In the genomic region with DNA sequence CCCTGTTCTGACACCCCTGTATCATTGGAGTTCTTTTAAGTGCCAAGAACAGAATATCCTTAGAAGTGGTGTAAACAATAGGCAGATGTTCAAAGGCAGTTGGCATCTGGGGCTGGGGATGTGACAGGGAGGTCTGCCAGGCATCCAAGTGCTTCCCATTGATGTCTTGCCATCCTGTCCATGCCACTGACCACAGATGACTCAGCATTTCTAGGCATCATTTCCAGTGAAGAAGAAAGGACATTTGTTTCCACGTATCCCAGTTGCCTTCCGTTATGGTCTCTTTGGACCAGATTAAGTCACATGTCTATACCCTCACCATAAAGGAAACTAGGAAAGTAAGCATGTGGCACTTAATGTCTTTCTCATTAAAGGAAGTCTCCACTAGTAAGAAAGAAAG, we compare ENCODE assay signal across 14 cellular contexts.
DNase-seq lines count a peak whose midpoint lies in the region; ATAC-seq and TF ChIP-seq lines count a peak whose summit lies in the region.
"Had no signal": no experiment of that assay in that cellular context is flagged by ENCODE, and none has a peak within 500 bp of the region (broad histone marks: within the 10 kb centered on the region; RNA-seq: fewer than 3 reads in every experiment).

No MANE protein-coding gene starts in this region.

- RAD21 ChIA-PET in HCT116 (lab: Charles Lee; ENCODE audit: low non-redundant PET in 1 of 2, low total read pairs in 2 of 2, uncharacterized antibody in 2 of 2, unreplicated experiment in 2 of 2) = no interaction called here

- no peak overlapping the region for H3K4me3 ChIP-seq in HCT116 (replicated peaks in 1 of 2; ENCODE audit: low read depth in 1 of 2, low read length in 2 of 2)
- no peak overlapping the region for H3K4me3 ChIP-seq in osteoblast (ENCODE audit: insufficient read depth, low read length)
- H3K4me3 ChIP-seq: BLaER1 treated with 17β-estradiol and CSF1 and Interleukin-3, amounts not matched to agents 10 nM and 100 nM; SJSA1 had no signal

- H2AFZ ChIP-seq in HCT116 (ENCODE audit: low read depth, low read length, poor library complexity, severe bottlenecking) = peak overlapping the region; percentile 38
- H2AFZ ChIP-seq in osteoblast (ENCODE audit: low read length) = peak overlapping the region; percentile 7

- no peak for TF ChIP-seq RAD21 in HCT116 (IDR thresholded peaks at IDR 0.05; ENCODE audit: low read depth)

- no peak overlapping the region for H3K9ac ChIP-seq in HCT116 (ENCODE audit: low read length)
- H3K9ac ChIP-seq: BLaER1 treated with 17β-estradiol and CSF1 and Interleukin-3, amounts not matched to agents 10 nM and 100 nM had no signal

- H3K27me3 ChIP-seq in HCT116 (ENCODE audit: insufficient read depth, low read length) (no peaks in the 10 kb centered on the region), osteoblast (ENCODE audit: insufficient read depth, low read length) (peaks cover 4% of the 10 kb centered on the region)
- H3K27me3 ChIP-seq: BLaER1 treated with 17β-estradiol and CSF1 and Interleukin-3, amounts not matched to agents 10 nM and 100 nM; SJSA1 had no signal

- no peaks in the 10 kb centered on the region for H4K20me1 ChIP-seq in HCT116 (ENCODE audit: insufficient read depth)
- no peaks in the 10 kb centered on the region for H4K20me1 ChIP-seq in osteoblast (ENCODE audit: insufficient read depth, low read length)
- H4K20me1 ChIP-seq: BLaER1 treated with 17β-estradiol and CSF1 and Interleukin-3, amounts not matched to agents 10 nM and 100 nM had no signal

- BruUV-seq in HCT116 (replicated peaks; lab: Mats Ljungman, UMichigan) = no TSS peak

- H3K36me3 ChIP-seq in HCT116 (ENCODE audit: control insufficient read depth in 1 of 2, insufficient read depth in 2 of 2, low read length in 2 of 2) = no peaks in the 10 kb centered on the region
- no peaks in the 10 kb centered on the region for H3K36me3 ChIP-seq in osteoblast (ENCODE audit: insufficient read depth, low read length)
- H3K36me3 ChIP-seq: BLaER1 treated with 17β-estradiol and CSF1 and Interleukin-3, amounts not matched to agents 10 nM and 100 nM; SJSA1 had no signal

- H3K4me2 ChIP-seq in HCT116 (ENCODE audit: low read length) (no peak overlapping the region), osteoblast (ENCODE audit: insufficient read depth, low read length) (no peak overlapping the region)
- H3K4me2 ChIP-seq: BLaER1 treated with 17β-estradiol and CSF1 and Interleukin-3, amounts not matched to agents 10 nM and 100 nM had no signal

- H3K9me2 ChIP-seq in HCT116 (ENCODE audit: insufficient read depth) = no peaks in the 10 kb centered on the region

- H3K79me2 ChIP-seq in HCT116 (ENCODE audit: insufficient read depth, low read length) (no peaks in the 10 kb centered on the region), osteoblast (ENCODE audit: insufficient read depth, low read length) (no peaks in the 10 kb centered on the region)

- H3K4me1 ChIP-seq in HCT116 (ENCODE audit: control insufficient read depth in 1 of 2, insufficient read depth in 2 of 2, low read length in 2 of 2) = peaks cover 0 to 4% of the 10 kb centered on the region in 2 experiments; a peak in 1 of 4 replicates
- H3K4me1 ChIP-seq in osteoblast (ENCODE audit: insufficient read depth, low read length) = no peaks in the 10 kb centered on the region
- H3K4me1 ChIP-seq: SJSA1 had no signal

- ATAC-seq in HCT116 = no peak
- ATAC-seq in HG03520 (IDR thresholded peaks at IDR 0.05; ENCODE audit: unreplicated experiment) = no peak
- ATAC-seq: T-cell had no signal

- no peak for TF ChIP-seq POLR2A in HCT116 (IDR thresholded peaks at IDR 0.05; ENCODE audit: borderline replicate concordance, extremely low read depth, insufficient read depth, insufficient read length)

- intact Hi-C loops in HCT116 (cut with micrococcal nuclease) = no loop called here

- CTCF ChIA-PET in HCT116 (lab: Charles Lee) = no interaction called here

- TF ChIP-seq CTCF in HCT116 (IDR thresholded peaks at IDR 0.05 in 2 of 3, conservative IDR thresholded peaks at IDR 0.05 in 1 of 3; ENCODE audit: borderline replicate concordance in 1 of 3, insufficient read depth in 1 of 3, low read depth in 2 of 3, low read length in 2 of 3) (no peak), osteoblast (IDR thresholded peaks at IDR 0.05; ENCODE audit: extremely low read depth, low read depth, low read length) (no peak)

- POLR2A ChIA-PET in HCT116 (lab: Charles Lee) = no interaction called here

- no peak overlapping the region for H3K27ac ChIP-seq in HCT116 (ENCODE audit: low read depth, low read length)
- no peak overlapping the region for H3K27ac ChIP-seq in osteoblast (ENCODE audit: low read depth, low read length)
- H3K27ac ChIP-seq: BLaER1 treated with 17β-estradiol and CSF1 and Interleukin-3, amounts not matched to agents 10 nM and 100 nM; SJSA1 had no signal

- DNase-seq in COLO829 (ENCODE audit: low spot score) (peak; percentile 83), HCT116 (ENCODE audit: low read depth, low spot score) (no peak), astrocyte of the hippocampus (ENCODE audit: low read depth, low spot score) (peak; percentile 44), osteoblast (ENCODE audit: insufficient read length, low spot score, missing footprints) (no peak), Kasumi-1 (lab: John Stamatoyannopoulos, UW) (no peak)
- no peak for DNase-seq in effector CD8-positive, alpha-beta T cell (lab: John Stamatoyannopoulos, UW)
- DNase-seq: NCI-H1417 treated with DMSO at 0.1 percent for 48 hours, NCI-H2029 treated with DMSO at 0.1 percent for 48 hours, NCI-H524, OCI-M1, T-cell had no signal

- H3K9me3 ChIP-seq in HCT116 (ENCODE audit: control insufficient read depth in 1 of 2, insufficient read depth in 1 of 2, low read depth in 1 of 2, low read length in 2 of 2) (no peaks in the 10 kb centered on the region), osteoblast (ENCODE audit: low read depth, low read length) (no peaks in the 10 kb centered on the region)
- H3K9me3 ChIP-seq: BLaER1 treated with 17β-estradiol and CSF1 and Interleukin-3, amounts not matched to agents 10 nM and 100 nM; SJSA1 had no signal

TF ChIP-seq in HCT116, 20 proteins besides CTCF, POLR2A, EP300 and RAD21:
- TF ChIP-seq EZH2 (IDR thresholded peaks at IDR 0.05) = no peak
- no peak for TF ChIP-seq CBX3 (IDR thresholded peaks at IDR 0.05; ENCODE audit: low read depth)
- no peak for TF ChIP-seq MAX (IDR thresholded peaks at IDR 0.05)
- no peak for TF ChIP-seq ZFX (IDR thresholded peaks at IDR 0.05)
TF ChIP-seq in HCT116: peak in this region for 0.

Comparison
In these comparisons a context has a peak if more than half of its experiments do, and no peak if none do; other contexts are left out.
1. DNase-seq: peak in COLO829 (single experiment) and astrocyte of the hippocampus (single experiment); none in HCT116 (single experiment), osteoblast (single experiment), Kasumi-1 (0 of 2) and effector CD8-positive, alpha-beta T cell (single experiment).